10 cellular contexts compared by ENCODE assay signal in the genomic region with DNA sequence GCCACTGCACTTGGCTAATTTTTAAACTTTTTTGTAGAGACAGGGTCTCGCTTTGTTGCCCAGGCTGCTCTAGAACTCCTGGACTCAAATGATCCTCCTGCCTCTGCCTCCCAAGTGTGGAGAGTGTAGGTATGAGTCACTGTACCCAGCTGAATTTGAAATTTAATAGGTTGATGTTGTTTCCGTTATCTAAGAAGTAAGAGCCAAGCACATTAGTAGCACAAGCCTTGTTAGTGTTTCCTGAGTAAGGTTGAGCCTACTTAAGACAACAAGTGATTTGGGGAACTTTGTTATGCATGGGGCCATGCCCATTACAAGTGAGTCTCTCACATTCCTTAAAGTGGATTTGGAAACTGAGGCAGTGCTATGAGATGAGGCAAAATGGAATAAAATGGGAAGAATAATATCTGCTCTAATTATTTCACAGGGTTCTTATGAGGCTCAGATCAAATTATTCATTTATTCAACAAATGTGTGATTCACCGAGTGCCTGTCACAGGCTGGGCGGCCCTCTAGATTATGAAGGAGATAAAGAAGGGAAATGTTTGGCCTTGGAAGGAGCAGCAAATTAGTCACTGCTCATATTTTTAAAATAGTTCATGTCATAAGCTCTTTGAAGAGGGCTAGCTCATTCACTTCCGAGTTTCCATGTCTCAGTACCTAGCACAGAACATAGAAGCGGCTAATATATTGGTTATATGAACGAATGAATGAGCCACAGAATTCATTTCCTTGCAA.
DNase-seq lines count a peak whose midpoint lies in the region; ATAC-seq, FAIRE-seq and TF ChIP-seq lines count a peak whose summit lies in the region.
"Had no signal": no experiment of that assay in that cellular context is flagged by ENCODE, and none has a peak within 500 bp of the region (broad histone marks: within the 10 kb centered on the region; RNA-seq: fewer than 3 reads in every experiment).

No MANE protein-coding gene starts in this region.

- peak; percentile 68 to 91 for ATAC-seq in A549
- peak; percentile 59 for ATAC-seq in left lung
- ATAC-seq in HG02973 (IDR thresholded peaks at IDR 0.05; ENCODE audit: unreplicated experiment), result no peak

- DNase-seq in A549 (ENCODE audit: low read depth in 1 of 2, low spot score in 1 of 2) (peak; percentile 22 to 42), H4 (ENCODE audit: low spot score) (peak; percentile 64), left lung (no peak), NCI-H1048 (lab: John Stamatoyannopoulos, UW) (no peak), nephron progenitor cell (no peak), activated gamma-delta T cell treated with Interleukin-2 at 50 U/mL for 16 hours (no peak)
- no peak for DNase-seq in activated naive CD8-positive, alpha-beta T cell treated with anti-CD3 and anti-CD28 coated beads for 36 hours
- DNase-seq: NCI-H2029 treated with DMSO at 0.1 percent for 48 hours had no signal

- H3K27ac Mint-ChIP-seq in activated naive CD8-positive, alpha-beta T cell treated with anti-CD3 and anti-CD28 coated beads for 36 hours, result peak overlapping the region; percentile 93
- no peak overlapping the region for H3K27ac Mint-ChIP-seq in nephron progenitor cell

- H3K4me1 Mint-ChIP-seq in activated naive CD8-positive, alpha-beta T cell treated with anti-CD3 and anti-CD28 coated beads for 36 hours, result peaks cover 54% of the 10 kb centered on the region
- peaks cover 23% of the 10 kb centered on the region for H3K4me1 Mint-ChIP-seq in nephron progenitor cell

- no peak overlapping the region for H3K4me3 ChIP-seq in A549
- H3K4me3 ChIP-seq in left lung, result no peak overlapping the region

- H3K27me3 ChIP-seq in left lung, result no peaks in the 10 kb centered on the region

- TF ChIP-seq POLR2A in A549 (IDR thresholded peaks at IDR 0.05; ENCODE audit: low read length), result no peak

- no peaks in the 10 kb centered on the region for H3K27me3 Mint-ChIP-seq in activated naive CD8-positive, alpha-beta T cell treated with anti-CD3 and anti-CD28 coated beads for 36 hours
- peaks cover 10% of the 10 kb centered on the region for H3K27me3 Mint-ChIP-seq in nephron progenitor cell (ENCODE audit: low read depth, poor library complexity)

- H3K36me3 Mint-ChIP-seq in activated naive CD8-positive, alpha-beta T cell treated with anti-CD3 and anti-CD28 coated beads for 36 hours, result peaks cover 10% of the 10 kb centered on the region
- no peaks in the 10 kb centered on the region for H3K36me3 Mint-ChIP-seq in nephron progenitor cell (ENCODE audit: low read depth)

- intact Hi-C loops in left lung (cut with DNase I), result no loop called here

- H3K9me3 Mint-ChIP-seq in activated naive CD8-positive, alpha-beta T cell treated with anti-CD3 and anti-CD28 coated beads for 36 hours, result no peaks in the 10 kb centered on the region
- no peaks in the 10 kb centered on the region for H3K9me3 Mint-ChIP-seq in nephron progenitor cell

- no peak for TF ChIP-seq RAD21 in A549 (conservative IDR thresholded peaks at IDR 0.05 in 1 of 2, IDR thresholded peaks at IDR 0.05 in 1 of 2)

- H3K4me1 ChIP-seq in A549 (peaks cover 20% of the 10 kb centered on the region), left lung (peaks cover 0 to 3% of the 10 kb centered on the region in 2 donors)

- CTCF ChIA-PET in A549 (lab: Yijun Ruan, JAX), result interaction anchor here (1.3 kb wide), 1 partner anchor 10 kb away, joined by 3 read pairs; no protein-coding TSS in a partner anchor

- 50% methylated on average over 6 of the region's 7 CpGs for WGBS in A549 (ENCODE audit: missing lambda C conversion rate)

- no peak overlapping the region for H3K4me3 Mint-ChIP-seq in activated naive CD8-positive, alpha-beta T cell treated with anti-CD3 and anti-CD28 coated beads for 36 hours
- H3K4me3 Mint-ChIP-seq in nephron progenitor cell, result no peak overlapping the region

- H3K9me3 ChIP-seq in A549 (no peaks in the 10 kb centered on the region), left lung (no peaks in the 10 kb centered on the region)

- H3K4me2 ChIP-seq in A549, result peak overlapping the region; percentile 54

- TF ChIP-seq CTCF in A549 (IDR thresholded peaks at IDR 0.05) (no peak), left lung (IDR thresholded peaks at IDR 0.05) (no peak), nephron progenitor cell (IDR thresholded peaks at IDR 0.05) (no peak)

- peak overlapping the region; percentile 55 to 74 for H3K27ac ChIP-seq in A549
- H3K27ac ChIP-seq in left lung, result peak overlapping the region; percentile 15 to 51

- no peaks in the 10 kb centered on the region for H3K36me3 ChIP-seq in left lung

- POLR2A ChIA-PET in A549 (lab: Yijun Ruan, JAX), result no interaction called here

- no peak for FAIRE-seq in A549 (lab: Jason Lieb, UNC)
- FAIRE-seq: bronchial epithelial cell had no signal

- TF ChIP-seq EP300 in A549 (IDR thresholded peaks at IDR 0.05), result no peak; a peak in 1 of 5 replicates

TF ChIP-seq in A549, 52 proteins besides CTCF, POLR2A, EP300 and RAD21:
- TF ChIP-seq JUNB (IDR thresholded peaks at IDR 0.05) (peak; percentile 42), FOSL2 (IDR thresholded peaks at IDR 0.05) (0 out of 2 replicates have a peak, but pooled peaks have one; percentile 9), FOSL2 (CRISPR knock-in tag; IDR thresholded peaks at IDR 0.05) (0 out of 2 replicates have a peak, but pooled peaks have one; percentile 25), RFX5 (IDR thresholded peaks at IDR 0.05) (no peak), GATA3 (IDR thresholded peaks at IDR 0.05; ENCODE audit: borderline replicate concordance) (peak; percentile 66; the same call in 1 of the 2 replicates), FOXS1 (CRISPR knock-in tag; IDR thresholded peaks at IDR 0.05) (no peak), KDM1A (IDR thresholded peaks at IDR 0.05; ENCODE audit: low read depth) (no peak), JUN (IDR thresholded peaks at IDR 0.05) (no peak), MYC (IDR thresholded peaks at IDR 0.05; ENCODE audit: borderline replicate concordance, low read length) (no peak)
TF ChIP-seq in A549: peak in this region for 3.

Comparison
In these comparisons a context has a peak if more than half of its experiments do, and no peak if none do; other contexts are left out.
1. DNase-seq: peak in A549 (2 of 2) and H4 (single experiment); none in activated naive CD8-positive, alpha-beta T cell treated with anti-CD3 and anti-CD28 coated beads for 36 hours (single experiment), left lung (0 of 2), NCI-H1048 (single experiment), nephron progenitor cell (single experiment) and activated gamma-delta T cell treated with Interleukin-2 at 50 U/mL for 16 hours (single experiment).